In the genomic region with DNA sequence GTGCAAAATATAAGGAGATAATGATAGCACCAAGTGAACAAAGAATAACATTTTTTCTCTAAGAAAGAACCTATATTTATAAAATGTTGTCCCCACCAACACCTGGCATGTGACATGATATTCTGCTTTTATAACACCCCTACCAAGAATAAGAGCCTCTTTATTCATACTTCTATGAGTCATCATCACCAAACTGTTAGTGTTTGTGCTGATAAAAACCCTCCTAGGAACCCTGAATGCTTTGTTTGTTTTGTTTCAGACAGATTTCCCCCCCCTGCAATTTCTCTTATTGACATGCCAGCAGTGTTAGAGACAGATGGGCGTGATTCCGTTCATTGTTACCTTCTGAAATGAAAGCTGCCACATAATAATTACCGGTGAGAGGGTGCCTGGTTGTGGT, we compare ENCODE assay signal across 19 cellular contexts.
DNase-seq lines count a peak whose midpoint lies in the region; ATAC-seq, FAIRE-seq and TF ChIP-seq lines count a peak whose summit lies in the region.
"Had no signal": no experiment of that assay in that cellular context is flagged by ENCODE, and none has a peak within 500 bp of the region (broad histone marks: within the 10 kb centered on the region; RNA-seq: fewer than 3 reads in every experiment).

No MANE protein-coding gene starts in this region.

- H3K27me3 ChIP-seq in dorsolateral prefrontal cortex (no peaks in the 10 kb centered on the region), mesendoderm (ENCODE audit: insufficient read depth, low read length, poor library complexity) (no peaks in the 10 kb centered on the region), vagina (no peaks in the 10 kb centered on the region)
- H3K27me3 ChIP-seq: ascending aorta, suprapubic skin had no signal

- H4K8ac ChIP-seq in mesendoderm (ENCODE audit: low read depth, low read length): no peak overlapping the region

- H3K36me3 ChIP-seq in mesendoderm (ENCODE audit: control insufficient read depth, insufficient read depth, low read length) (no peaks in the 10 kb centered on the region), kidney (ENCODE audit: control insufficient read depth in 1 of 2, insufficient read depth in 2 of 2, low read length in 2 of 2) (no peaks in the 10 kb centered on the region), vagina (no peaks in the 10 kb centered on the region)
- H3K36me3 ChIP-seq: ascending aorta, suprapubic skin had no signal

- H3K4me2 ChIP-seq in mesendoderm (ENCODE audit: low read length): no peak overlapping the region

- H3K27ac Mint-ChIP-seq in Calu3 (ENCODE audit: unreplicated experiment): peak overlapping the region; percentile 91
- H3K27ac Mint-ChIP-seq: activated CD4-positive, alpha-beta memory T cell treated with anti-CD3 and anti-CD28 coated beads, Interleukin-2, amount 10 ng/mL, durations not matched to agents 7 days and 5 days; activated T-helper 2 cell treated with anti-CD3 and anti-CD28 coated beads, Interferon-gamma antibody, Interleukin-2, Interleukin-4, amounts not matched to agents 10 μg/mL and 5 μg/mL and 100 μg/mL, durations not matched to agents 14 hours and 24 hours and 36 hours; IgD-negative memory B cell had no signal

- no peaks in the 10 kb centered on the region for H3K9me3 Mint-ChIP-seq in Calu3 (ENCODE audit: low read depth, unreplicated experiment)

- FAIRE-seq in kidney (lab: Jason Lieb, UNC): no peak

- CTCF ChIA-PET in Calu3 (lab: Charles Lee): interaction anchor here (0.7 kb wide), 1 partner anchor 33 kb away, joined by 3 read pairs; no protein-coding TSS in a partner anchor

- H3K9ac ChIP-seq in mesendoderm (ENCODE audit: low read length) (no peak overlapping the region), kidney (ENCODE audit: low read length in 2 of 2) (no peak overlapping the region)

- H3K56ac ChIP-seq in mesendoderm (ENCODE audit: low read length): no peak overlapping the region

- no peaks in the 10 kb centered on the region for H3K79me1 ChIP-seq in mesendoderm (ENCODE audit: low read length)

- H3K4me1 ChIP-seq in mesendoderm (ENCODE audit: control insufficient read depth, low read depth, low read length) (no peaks in the 10 kb centered on the region), kidney (ENCODE audit: control insufficient read depth in 1 of 2, insufficient read depth in 1 of 2, low read depth in 1 of 2, low read length in 2 of 2) (no peaks in the 10 kb centered on the region), vagina (no peaks in the 10 kb centered on the region)
- H3K4me1 ChIP-seq: ascending aorta, suprapubic skin had no signal

- H3K27ac ChIP-seq in dorsolateral prefrontal cortex: peak overlapping the region in 58 of 59 donors; percentile 44 to 94 (median 82)
- no peak overlapping the region for H3K27ac ChIP-seq in mesendoderm (ENCODE audit: low read depth, low read length)
- H3K27ac ChIP-seq in kidney (ENCODE audit: low read depth in 2 of 2, low read length in 2 of 2): no peak overlapping the region
- no peak overlapping the region for H3K27ac ChIP-seq in vagina
- H3K27ac ChIP-seq: ascending aorta, suprapubic skin had no signal

- H2BK15ac ChIP-seq in mesendoderm (replicated peaks; ENCODE audit: low read depth): no peak overlapping the region

- no CpG with 5 or more reads among the region's 3 CpGs for WGBS in mesendoderm (ENCODE audit: extremely low coverage, insufficient coverage, low lambda C conversion rate)

- H3K27me3 Mint-ChIP-seq in Calu3 (ENCODE audit: unreplicated experiment): no peaks in the 10 kb centered on the region
- H3K27me3 Mint-ChIP-seq: activated CD4-positive, alpha-beta memory T cell treated with anti-CD3 and anti-CD28 coated beads, Interleukin-2, amount 10 ng/mL, durations not matched to agents 7 days and 5 days; IgD-negative memory B cell had no signal

- ATAC-seq in HG03469 (IDR thresholded peaks at IDR 0.05; ENCODE audit: unreplicated experiment): no peak
- ATAC-seq: left cardiac atrium, Right ventricle myocardium inferior had no signal

- no peak overlapping the region for H2AK5ac ChIP-seq in mesendoderm (ENCODE audit: low read length)

- intact Hi-C loops in Calu3 (cut with micrococcal nuclease; ENCODE audit: unreplicated experiment) (no loop called here), dorsolateral prefrontal cortex (cut with DNase I) (loop anchor here in 1 of 2 donors (1.0 to 5.0 kb wide), 2 partner anchors 58 to 111 kb away; no protein-coding TSS in a partner anchor), kidney (cut with DNase I) (no loop called here), vagina (cut with DNase I) (no loop called here)

- H3K4me1 Mint-ChIP-seq in Calu3 (ENCODE audit: low read depth, unreplicated experiment): peaks cover 44% of the 10 kb centered on the region
- H3K4me1 Mint-ChIP-seq: activated CD4-positive, alpha-beta memory T cell treated with anti-CD3 and anti-CD28 coated beads, Interleukin-2, amount 10 ng/mL, durations not matched to agents 7 days and 5 days; IgD-negative memory B cell had no signal

- TF ChIP-seq POLR2A in vagina (IDR thresholded peaks at IDR 0.05): no peak

- H3K36me3 Mint-ChIP-seq in Calu3 (ENCODE audit: insufficient read depth, unreplicated experiment): peaks cover 6% of the 10 kb centered on the region
- H3K36me3 Mint-ChIP-seq: IgD-negative memory B cell had no signal

- no peak overlapping the region for H3K18ac ChIP-seq in mesendoderm (ENCODE audit: low read length)

- H3K4me3 ChIP-seq in dorsolateral prefrontal cortex (peak overlapping the region in 40 of 59 donors; percentile 3 to 54 (median 28)), mesendoderm (ENCODE audit: low read length) (no peak overlapping the region), kidney (ENCODE audit: low read length in 2 of 2) (no peak overlapping the region), vagina (no peak overlapping the region)
- H3K4me3 ChIP-seq: ascending aorta, suprapubic skin had no signal

- no TSS peak for BruUV-seq in Calu3 (replicated peaks; lab: Mats Ljungman, UMichigan)

- DNase-seq in Calu3 (peak; percentile 35), NCI-H748 (lab: John Stamatoyannopoulos, UW; ENCODE audit: unreplicated experiment) (peak; percentile 93), dorsolateral prefrontal cortex (peak in 1 of 10 donors; percentile 26), mesendoderm (peak; percentile 14), kidney (no peak), vagina (ENCODE audit: extremely low spot score in 2 of 2) (no peak)
- no peak for DNase-seq in stimulated activated CD8-positive, alpha-beta memory T cell treated with anti-CD3 and anti-CD28 coated beads, Interleukin-4, amount 100 ng/mL, for 48 hours
- DNase-seq: activated CD4-positive, alpha-beta memory T cell treated with anti-CD3 and anti-CD28 coated beads, Interleukin-2, amount 10 ng/mL, durations not matched to agents 7 days and 5 days; effector memory CD4-positive, alpha-beta T cell; left cardiac atrium; NCI-H1105; NCI-H446 treated with DMSO at 0.1 percent for 48 hours; stimulated activated CD4-positive, alpha-beta T cell treated with anti-CD3 and anti-CD28 coated beads, Interleukin-15, amount 100 ng/mL, for 24 hours had no signal

- H3K23ac ChIP-seq in mesendoderm (ENCODE audit: low read length): no peak overlapping the region

- peak overlapping the region; percentile 59 for H3K4me3 Mint-ChIP-seq in Calu3 (ENCODE audit: low read depth, unreplicated experiment)
- H3K4me3 Mint-ChIP-seq: activated CD4-positive, alpha-beta memory T cell treated with anti-CD3 and anti-CD28 coated beads, Interleukin-2, amount 10 ng/mL, durations not matched to agents 7 days and 5 days; IgD-negative memory B cell had no signal

- TF ChIP-seq CTCF in Calu3 (IDR thresholded peaks at IDR 0.05; ENCODE audit: unreplicated experiment): no peak
- no peak for TF ChIP-seq CTCF in dorsolateral prefrontal cortex (IDR thresholded peaks at IDR 0.05 in 54 of 56, conservative IDR thresholded peaks at IDR 0.05 in 2 of 56; ENCODE audit: low read depth in 1 of 56, partially characterized antibody in 56 of 56)
- TF ChIP-seq CTCF in kidney (IDR thresholded peaks at IDR 0.05; ENCODE audit: borderline replicate concordance, extremely low read depth, insufficient read depth): no peak
- TF ChIP-seq CTCF in vagina (IDR thresholded peaks at IDR 0.05): no peak

- no peaks in the 10 kb centered on the region for H3K79me2 ChIP-seq in mesendoderm (ENCODE audit: control insufficient read depth, insufficient read depth, low read length)

- no peak overlapping the region for H3K4ac ChIP-seq in mesendoderm (ENCODE audit: low read depth, low read length)

- no peak overlapping the region for H2BK5ac ChIP-seq in mesendoderm (ENCODE audit: low read length)

- no peak overlapping the region for H2BK120ac ChIP-seq in mesendoderm (ENCODE audit: low read depth, low read length)

- no peak overlapping the region for H4K5ac ChIP-seq in mesendoderm (ENCODE audit: low read length)

- H3K9me3 ChIP-seq in kidney (ENCODE audit: control insufficient read depth in 1 of 2, low read length in 2 of 2) (no peaks in the 10 kb centered on the region), vagina (no peaks in the 10 kb centered on the region)
- H3K9me3 ChIP-seq: ascending aorta, suprapubic skin had no signal

Comparison
In these comparisons a context has a peak if more than half of its experiments do, and no peak if none do; other contexts are left out.
1. DNase-seq: peak in Calu3 (single experiment), NCI-H748 (single experiment) and mesendoderm (single experiment); none in stimulated activated CD8-positive, alpha-beta memory T cell treated with anti-CD3 and anti-CD28 coated beads, Interleukin-4, amount 100 ng/mL, for 48 hours (single experiment), kidney (single experiment) and vagina (0 of 2).
2. H3K27ac ChIP-seq: peak in dorsolateral prefrontal cortex (58 of 59); none in mesendoderm (single experiment), kidney (0 of 2) and vagina (single experiment).
3. H3K4me3 ChIP-seq: peak in dorsolateral prefrontal cortex (40 of 59); none in mesendoderm (single experiment), kidney (0 of 2) and vagina (0 of 2).